In the genomic region with DNA sequence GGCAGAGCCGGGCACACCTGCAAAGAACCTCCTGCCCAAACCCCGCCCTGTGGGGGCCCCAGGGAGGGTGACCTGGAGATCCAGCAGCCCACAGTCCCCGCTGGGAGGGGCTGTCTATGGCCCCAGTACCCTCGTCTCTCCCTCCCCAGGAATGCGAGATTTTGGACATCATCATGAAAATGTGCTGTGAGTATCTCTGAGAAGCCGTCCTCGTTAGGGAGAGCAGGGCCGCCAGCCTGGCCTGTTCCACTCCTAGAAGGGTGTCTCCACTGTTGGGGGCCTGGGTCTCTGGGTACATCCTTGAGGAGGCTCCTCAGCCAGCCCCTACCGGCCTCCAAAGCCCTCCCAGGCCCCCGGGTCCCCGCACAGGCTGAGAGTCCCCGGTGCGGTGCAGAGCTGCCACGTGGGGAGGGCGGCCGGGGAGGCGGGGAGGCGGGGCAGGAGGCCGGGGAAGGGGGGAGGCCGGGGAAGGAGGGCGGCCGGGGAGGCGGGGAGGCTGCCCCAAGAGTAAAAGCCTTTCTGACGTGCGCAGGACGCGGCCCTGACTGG, we compare ENCODE assay signal across 17 cellular contexts. TPM values are rescaled to one million over a fixed set of nuclear protein-coding genes. Genes with fewer than 3 reads are reported as not detected.
DNase-seq lines count a peak whose midpoint lies in the region; ATAC-seq and TF ChIP-seq lines count a peak whose summit lies in the region.
"Had no signal": no experiment of that assay in that cellular context is flagged by ENCODE, and none has a peak within 500 bp of the region (broad histone marks: within the 10 kb centered on the region; RNA-seq: fewer than 3 reads in every experiment).

No MANE protein-coding gene starts in this region.

- H3K4me1 ChIP-seq in esophagus (ENCODE audit: control insufficient read depth in 2 of 2, insufficient read depth in 2 of 2, low read length in 1 of 2) = no peaks in the 10 kb centered on the region
- peaks cover 4% of the 10 kb centered on the region for H3K4me1 ChIP-seq in muscle layer of colon (ENCODE audit: insufficient read depth, low read length)
- no peaks in the 10 kb centered on the region for H3K4me1 ChIP-seq in transverse colon
- H3K4me1 ChIP-seq in neural progenitor cell = no peaks in the 10 kb centered on the region

- peaks cover 0 to 34% of the 10 kb centered on the region in 2 donors for H3K36me3 ChIP-seq in esophagus (ENCODE audit: control insufficient read depth in 2 of 2, insufficient read depth in 2 of 2, low read length in 1 of 2)
- H3K36me3 ChIP-seq in muscle layer of colon (ENCODE audit: insufficient read depth, low read length) = peaks cover 62% of the 10 kb centered on the region
- H3K36me3 ChIP-seq in transverse colon = peaks cover 0 to 9% (median 0%) of the 10 kb centered on the region in 4 donors
- H3K36me3 ChIP-seq in neural progenitor cell = no peaks in the 10 kb centered on the region

- no peak overlapping the region for H3K4me2 ChIP-seq in neural progenitor cell

- no peak overlapping the region for H3K9ac ChIP-seq in muscle layer of colon (ENCODE audit: low read length)
- no peak overlapping the region for H3K9ac ChIP-seq in neural progenitor cell

- TF ChIP-seq CTCF in transverse colon (IDR thresholded peaks at IDR 0.05) = no peak
- TF ChIP-seq CTCF in neural progenitor cell (IDR thresholded peaks at IDR 0.05) = no peak

- H3K27me3 ChIP-seq in esophagus (ENCODE audit: control insufficient read depth in 1 of 2, insufficient read depth in 2 of 2, low read length in 2 of 2) (no peaks in the 10 kb centered on the region), muscle layer of colon (ENCODE audit: control insufficient read depth in 1 of 2, insufficient read depth in 2 of 2, low read length in 2 of 2) (no peaks in the 10 kb centered on the region), transverse colon (no peaks in the 10 kb centered on the region), neural progenitor cell (no peaks in the 10 kb centered on the region)

- DNase-seq in Right ventricle myocardium superior (peak; percentile 40), Right ventricle myocardium inferior (ENCODE audit: missing footprints) (no peak), transverse colon (peak; percentile 10), NCI-H2227 (lab: John Stamatoyannopoulos, UW; ENCODE audit: unreplicated experiment) (no peak), neural progenitor cell (ENCODE audit: low spot score) (no peak), AG08395 (ENCODE audit: low spot score) (no peak)
- DNase-seq: activated CD4-positive, alpha-beta T cell treated with anti-CD3 and anti-CD28 coated beads, Interleukin-2, amount 50 U/mL, for 48 hours; activated gamma-delta T cell; anterior cingulate cortex; immature natural killer cell; NCI-H1436 treated with DMSO at 0.1 percent for 48 hours; substantia nigra; SW 1271 had no signal

- H3K4me1 Mint-ChIP-seq in neural progenitor cell = peaks cover 4% of the 10 kb centered on the region
- H3K4me1 Mint-ChIP-seq: B cell, immature natural killer cell, memory B cell had no signal

- no peak overlapping the region for H3K4me3 Mint-ChIP-seq in neural progenitor cell
- H3K4me3 Mint-ChIP-seq: B cell, immature natural killer cell, memory B cell had no signal

- H3F3A ChIP-seq in neural progenitor cell (ENCODE audit: low read depth) = no peaks in the 10 kb centered on the region

- no peak overlapping the region for H3K27ac Mint-ChIP-seq in neural progenitor cell
- H3K27ac Mint-ChIP-seq: B cell, immature natural killer cell, memory B cell had no signal

- H2AFZ ChIP-seq in neural progenitor cell (replicated peaks) = no peak overlapping the region

- peaks cover 9% of the 10 kb centered on the region for H3K36me3 Mint-ChIP-seq in neural progenitor cell
- H3K36me3 Mint-ChIP-seq: immature natural killer cell, memory B cell had no signal

- intact Hi-C loops in Right ventricle myocardium superior (cut with DNase I) = no loop called here
- intact Hi-C loops in Right ventricle myocardium inferior (cut with DNase I) = no loop called here
- intact Hi-C loops in transverse colon (cut with DNase I; ENCODE audit: low total_unique reads) = no loop called here

- H3K9me3 Mint-ChIP-seq in neural progenitor cell = no peaks in the 10 kb centered on the region
- H3K9me3 Mint-ChIP-seq: immature natural killer cell had no signal

- peak overlapping the region; percentile 8 to 20 for H3K27ac ChIP-seq in esophagus (ENCODE audit: low read depth in 2 of 2, low read length in 1 of 2)
- H3K27ac ChIP-seq in muscle layer of colon (ENCODE audit: low read depth, low read length) = peak overlapping the region; percentile 75
- H3K27ac ChIP-seq in transverse colon = peak overlapping the region; percentile 46 to 86 (median 60)
- H3K27ac ChIP-seq in neural progenitor cell = no peak overlapping the region

- H3K4me3 ChIP-seq in esophagus (ENCODE audit: low read depth in 1 of 2, low read length in 2 of 2) (no peak overlapping the region), muscle layer of colon (ENCODE audit: low read depth in 1 of 2, low read length in 2 of 2) (no peak overlapping the region), transverse colon (no peak overlapping the region), neural progenitor cell (no peak overlapping the region)

- WGBS in esophagus, 2 donors = 83 to 87% methylated on average over 19 to 27 of the region's 27 CpGs
- 83% methylated on average over 18 of the region's 27 CpGs; no CpG with 5 or more reads in 1 of the 2 donors for WGBS in transverse colon (ENCODE audit: low coverage in 1 of 2), 2 donors

- no peak for ATAC-seq in Right ventricle myocardium superior (ENCODE audit: poor library complexity)
- no peak for ATAC-seq in Right ventricle myocardium inferior

- no peaks in the 10 kb centered on the region for H4K20me1 ChIP-seq in neural progenitor cell (ENCODE audit: low read depth)

- peaks cover 7% of the 10 kb centered on the region for H3K27me3 Mint-ChIP-seq in neural progenitor cell (ENCODE audit: insufficient read depth, low read depth)
- H3K27me3 Mint-ChIP-seq: B cell had no signal

- peaks cover 0 to 10% of the 10 kb centered on the region in 2 donors for H3K9me3 ChIP-seq in esophagus (ENCODE audit: control insufficient read depth in 2 of 2, insufficient read depth in 1 of 2, low read depth in 1 of 2, low read length in 1 of 2)
- no peaks in the 10 kb centered on the region for H3K9me3 ChIP-seq in muscle layer of colon (ENCODE audit: low read length)
- H3K9me3 ChIP-seq in transverse colon = no peaks in the 10 kb centered on the region
- H3K9me3 ChIP-seq in neural progenitor cell (ENCODE audit: low read depth) = no peaks in the 10 kb centered on the region

- in situ Hi-C loops in transverse colon (cut with MboI; ENCODE audit: low pct_ligation_motif_present in 1 of 4, low pct_unique_long_range_greater_than_20kb in 1 of 4, low sequenced_read_pairs in 3 of 4) = no loop called here

- no peak for TF ChIP-seq EP300 in transverse colon (IDR thresholded peaks at IDR 0.05; ENCODE audit: low read depth)

- H3K79me2 ChIP-seq in neural progenitor cell (ENCODE audit: low read depth) = no peaks in the 10 kb centered on the region

- no peak for TF ChIP-seq POLR2A in transverse colon (IDR thresholded peaks at IDR 0.05)

RNA-seq across cellular contexts. Expression of gene COL6A1, which starts 18.7 kb away (rescaled TPM):
- 173 TPM for total RNA-seq in Right ventricle myocardium superior
- total RNA-seq in Right ventricle myocardium inferior = 228 TPM
- 100 to 1,000 TPM; 105 to 123 TPM for polyA plus RNA-seq in esophagus
- total RNA-seq in transverse colon = 100 to 1,000 TPM; 166 to 580 (median 346) TPM
- total RNA-seq in neural progenitor cell (ENCODE audit: low replicate concordance) = 12.6 and 52.2 TPM in 2 replicates

Comparison
In these comparisons a context has a peak if more than half of its experiments do, and no peak if none do; other contexts are left out.
1. DNase-seq: peak in Right ventricle myocardium superior (single experiment) and transverse colon (single experiment); none in Right ventricle myocardium inferior (single experiment), NCI-H2227 (single experiment), neural progenitor cell (single experiment) and AG08395 (single experiment).